ENCODE assay signal across 37 cellular contexts in the genomic region with DNA sequence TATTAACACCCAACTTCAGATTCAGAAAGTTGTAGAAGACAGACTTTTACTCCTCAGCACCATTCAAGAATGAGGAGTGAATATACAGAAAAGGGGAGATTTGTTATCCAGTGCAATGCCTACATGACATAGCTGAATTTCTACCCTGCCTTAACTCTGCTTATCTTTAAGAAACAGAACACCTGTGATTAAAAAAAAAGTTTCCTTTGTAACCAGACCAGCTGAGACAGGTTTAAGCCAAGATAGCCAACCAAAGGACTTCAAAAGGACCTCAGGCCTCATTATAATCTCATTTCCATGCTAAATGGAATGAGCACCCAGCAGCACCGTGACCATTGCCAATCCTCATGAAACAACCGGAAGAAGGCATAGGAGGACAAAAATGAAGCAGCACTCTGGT.
DNase-seq lines count a peak whose midpoint lies in the region; ATAC-seq, FAIRE-seq and TF ChIP-seq lines count a peak whose summit lies in the region.
"Had no signal": no experiment of that assay in that cellular context is flagged by ENCODE, and none has a peak within 500 bp of the region (broad histone marks: within the 10 kb centered on the region; RNA-seq: fewer than 3 reads in every experiment).

No MANE protein-coding gene starts in this region.

- ATAC-seq in body of pancreas (peak; percentile 42), pancreas (peak; percentile 21 to 89 (median 56)), T-helper 17 cell (no peak)
- ATAC-seq: A549; CD8-positive, alpha-beta T cell had no signal

- H3K9me3 ChIP-seq in body of pancreas = no peaks in the 10 kb centered on the region
- no peaks in the 10 kb centered on the region for H3K9me3 ChIP-seq in pancreas
- no peaks in the 10 kb centered on the region for H3K9me3 ChIP-seq in T-helper 17 cell (ENCODE audit: control insufficient read depth, low read length, poor library complexity, severe bottlenecking)
- H3K9me3 ChIP-seq in uterus = no peaks in the 10 kb centered on the region
- H3K9me3 ChIP-seq: A549, BE2C, Caco-2 had no signal

- 30 to 41% methylated on average over 2 of the region's 2 CpGs for WGBS in body of pancreas, 2 donors
- WGBS in pancreas, 2 donors = 39 to 40% methylated on average over 2 of the region's 2 CpGs

- H3K4me3 ChIP-seq in body of pancreas (no peak overlapping the region), pancreas (no peak overlapping the region), uterus (no peak overlapping the region), H7 (ENCODE audit: insufficient read depth, low read depth, low read length) (no peak overlapping the region)
- H3K4me3 ChIP-seq: A549; BLaER1; BLaER1 treated with 17β-estradiol and CSF1 and Interleukin-3, amounts not matched to agents 10 nM and 100 nM had no signal

- H3K27ac ChIP-seq in body of pancreas (no peak overlapping the region), pancreas (peak overlapping the region in 1 of 4 donors; percentile 16), uterus (no peak overlapping the region)
- H3K27ac ChIP-seq: 22Rv1; A549; BLaER1; BLaER1 treated with 17β-estradiol and CSF1 and Interleukin-3, amounts not matched to agents 10 nM and 100 nM; C4-2B had no signal

- H3K4me3 Mint-ChIP-seq in endothelial cell (ENCODE audit: unreplicated experiment) (peak overlapping the region; percentile 4), T-helper 17 cell (no peak overlapping the region)
- H3K4me3 Mint-ChIP-seq: B cell; CD14-positive monocyte; CD4-positive, alpha-beta memory T cell; CD4-positive, alpha-beta T cell; CD4-positive, CD25-positive, alpha-beta regulatory T cell; CD8-positive, alpha-beta memory T cell; CD8-positive, alpha-beta T cell had no signal

- H3K4me1 ChIP-seq in body of pancreas = no peaks in the 10 kb centered on the region
- no peaks in the 10 kb centered on the region for H3K4me1 ChIP-seq in pancreas
- H3K4me1 ChIP-seq in uterus = no peaks in the 10 kb centered on the region
- H3K4me1 ChIP-seq: A549; BE2C; BLaER1; BLaER1 treated with 17β-estradiol and CSF1 and Interleukin-3, amounts not matched to agents 10 nM and 100 nM; Caco-2 had no signal

- H3K4me1 Mint-ChIP-seq in endothelial cell (ENCODE audit: unreplicated experiment) = no peaks in the 10 kb centered on the region
- no peaks in the 10 kb centered on the region for H3K4me1 Mint-ChIP-seq in T-helper 17 cell
- H3K4me1 Mint-ChIP-seq: B cell; CD14-positive monocyte; CD4-positive, alpha-beta memory T cell; CD4-positive, CD25-positive, alpha-beta regulatory T cell; CD8-positive, alpha-beta memory T cell had no signal

- H3K27me3 Mint-ChIP-seq in endothelial cell (ENCODE audit: unreplicated experiment) = peaks cover 2% of the 10 kb centered on the region
- no peaks in the 10 kb centered on the region for H3K27me3 Mint-ChIP-seq in T-helper 17 cell
- H3K27me3 Mint-ChIP-seq: B cell; CD4-positive, alpha-beta memory T cell; CD4-positive, alpha-beta T cell; CD4-positive, CD25-positive, alpha-beta regulatory T cell; CD8-positive, alpha-beta memory T cell had no signal

- TF ChIP-seq CTCF in body of pancreas (IDR thresholded peaks at IDR 0.05) (no peak), endothelial cell (IDR thresholded peaks at IDR 0.05; ENCODE audit: unreplicated experiment) (no peak), pancreas (IDR thresholded peaks at IDR 0.05) (no peak), uterus (IDR thresholded peaks at IDR 0.05) (no peak)

- TF ChIP-seq POLR2A in body of pancreas (IDR thresholded peaks at IDR 0.05) = no peak
- no peak for TF ChIP-seq POLR2A in uterus (IDR thresholded peaks at IDR 0.05)

- H3K36me3 ChIP-seq in body of pancreas (replicated peaks in 1 of 2; ENCODE audit: insufficient read depth in 1 of 2, low read depth in 2 of 2) (no peaks in the 10 kb centered on the region), pancreas (no peaks in the 10 kb centered on the region), uterus (no peaks in the 10 kb centered on the region), H7 (replicated peaks; ENCODE audit: control insufficient read depth, insufficient read depth, low read length) (no peaks in the 10 kb centered on the region)
- H3K36me3 ChIP-seq: BE2C; BLaER1; BLaER1 treated with 17β-estradiol and CSF1 and Interleukin-3, amounts not matched to agents 10 nM and 100 nM had no signal

- H3K36me3 Mint-ChIP-seq in endothelial cell (ENCODE audit: low read depth, unreplicated experiment) (peaks cover 4% of the 10 kb centered on the region), T-helper 17 cell (ENCODE audit: low read depth) (no peaks in the 10 kb centered on the region)
- H3K36me3 Mint-ChIP-seq: CD14-positive monocyte; CD4-positive, alpha-beta memory T cell; CD4-positive, CD25-positive, alpha-beta regulatory T cell; CD8-positive, alpha-beta memory T cell; CD8-positive, alpha-beta T cell had no signal

- no peak for FAIRE-seq in pancreas (lab: Jason Lieb, UNC)
- FAIRE-seq: A204.1, A549, D721Med had no signal

- no peak overlapping the region for H3K27ac Mint-ChIP-seq in endothelial cell (ENCODE audit: unreplicated experiment)
- H3K27ac Mint-ChIP-seq in T-helper 17 cell = no peak overlapping the region
- H3K27ac Mint-ChIP-seq: B cell; CD14-positive monocyte; CD4-positive, alpha-beta memory T cell; CD4-positive, alpha-beta T cell; CD4-positive, CD25-positive, alpha-beta regulatory T cell; CD8-positive, alpha-beta memory T cell; CD8-positive, alpha-beta T cell had no signal

- peaks cover 4% of the 10 kb centered on the region for H3K9me3 Mint-ChIP-seq in endothelial cell (ENCODE audit: unreplicated experiment)

- intact Hi-C loops in body of pancreas (cut with DNase I) (no loop called here), pancreas (cut with DNase I) (no loop called here), uterus (cut with DNase I; ENCODE audit: low total_unique reads) (no loop called here)

- H3K27me3 ChIP-seq in body of pancreas (no peaks in the 10 kb centered on the region), pancreas (no peaks in the 10 kb centered on the region), uterus (no peaks in the 10 kb centered on the region), H7 (ENCODE audit: control insufficient read depth, insufficient read depth, low read length) (no peaks in the 10 kb centered on the region)
- H3K27me3 ChIP-seq: BE2C; BLaER1; BLaER1 treated with 17β-estradiol and CSF1 and Interleukin-3, amounts not matched to agents 10 nM and 100 nM had no signal

- DNase-seq in OCI-M1 (lab: John Stamatoyannopoulos, UW) (peak; percentile 31), body of pancreas (no peak), endothelial cell (ENCODE audit: low spot score) (no peak), pancreas (no peak), T-helper 17 cell (no peak), uterus (no peak), H7 (no peak)
- no peak for DNase-seq in stimulated activated CD4-positive, alpha-beta T cell treated with anti-CD3 and anti-CD28 coated beads, Interleukin-2, amount 100 ng/mL, for 48 hours
- DNase-seq: 8988T; ACHN; AML-193; BE2C; C1 segment of cervical spinal cord; Caco-2; Calu3; CD4-positive, alpha-beta memory T cell; CD4-positive, alpha-beta T cell; CD4-positive, CD25-positive, alpha-beta regulatory T cell; CD8-positive, alpha-beta memory T cell; CD8-positive, alpha-beta T cell; COR-L47; DMS 273 treated with DMSO at 0.1 percent for 48 hours; DMS153; DMS53; DMS79; DMS79 treated with DMSO at 0.1 percent for 48 hours; DND-41; EL had no signal
